Comparison of ENCODE assay signal across 15 cellular contexts in the genomic region with DNA sequence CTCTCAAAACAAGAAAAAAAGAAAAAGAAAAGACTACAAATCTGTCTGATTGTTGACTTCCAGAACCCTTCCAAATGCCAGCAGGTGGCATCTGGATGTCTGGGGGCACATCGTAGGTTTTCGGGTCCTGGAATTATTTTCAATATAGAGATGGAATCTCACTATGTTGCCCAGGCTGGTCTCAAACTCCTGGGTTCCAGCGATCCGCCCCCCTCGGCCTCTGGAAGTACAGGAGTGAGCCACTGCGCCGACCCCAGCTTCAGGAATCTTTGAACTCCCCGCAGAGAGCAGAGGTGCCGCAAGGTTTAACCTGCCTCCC. TPM values are rescaled to one million over a fixed set of nuclear protein-coding genes. Genes with fewer than 3 reads are reported as not detected.
DNase-seq lines count a peak whose midpoint lies in the region; ATAC-seq and TF ChIP-seq lines count a peak whose summit lies in the region.
"Had no signal": no experiment of that assay in that cellular context is flagged by ENCODE, and none has a peak within 500 bp of the region (broad histone marks: within the 10 kb centered on the region; RNA-seq: fewer than 3 reads in every experiment).

No MANE protein-coding gene starts in this region.

- ATAC-seq in activated T-cell treated with anti-CD3 and anti-CD28 coated beads, Interleukin-2, amount 50 U/mL, for 4 hours = no peak
- no peak for ATAC-seq in activated B cell treated with CpG ODN at 0.5 μM for 24 hours (ENCODE audit: low read depth)
- ATAC-seq in thoracic aorta (ENCODE audit: insufficient number of reproducible peaks, low FRiP score, low read depth) = no peak
- no peak for ATAC-seq in HG03139 (IDR thresholded peaks at IDR 0.05; ENCODE audit: unreplicated experiment)
- ATAC-seq: heart right ventricle had no signal

- no peak overlapping the region for H2AFZ ChIP-seq in hepatocyte

- H3K27me3 ChIP-seq in hepatocyte (peaks cover 19% of the 10 kb centered on the region), thoracic aorta (replicated peaks; ENCODE audit: insufficient read depth) (peaks cover 5% of the 10 kb centered on the region)
- H3K27me3 ChIP-seq: ovary, vagina had no signal

- H3K79me2 ChIP-seq in hepatocyte = peaks cover 4% of the 10 kb centered on the region

- H3K27ac Mint-ChIP-seq in activated B cell treated with CpG ODN at 0.5 μM for 24 hours = no peak overlapping the region

- no peak overlapping the region for H3K4me3 ChIP-seq in hepatocyte
- H3K4me3 ChIP-seq in thoracic aorta = peak overlapping the region; percentile 56
- H3K4me3 ChIP-seq: vagina had no signal

- H3K9me2 ChIP-seq in hepatocyte (replicated peaks; ENCODE audit: insufficient read depth) = no peaks in the 10 kb centered on the region

- intact Hi-C loops in activated B cell treated with CpG ODN at 0.5 μM for 24 hours (cut with micrococcal nuclease) = loop anchor here (1.0 kb wide), 1 partner anchor 61 kb away; no protein-coding TSS in a partner anchor

- CTCF ChIA-PET in activated B cell treated with CpG ODN at 0.5 μM for 24 hours (lab: Charles Lee) = interaction anchor here (1.3 to 1.6 kb wide), 2 partner anchors 60 to 65 kb away, joined by 3 to 6 read pairs; a partner anchor contains a TSS

- H3K4me2 ChIP-seq in hepatocyte = peak overlapping the region; percentile 77

- 45% methylated on average over 9 of the region's 9 CpGs for WGBS in hepatocyte (ENCODE audit: low lambda C conversion rate, missing lambda C conversion rate)

- no peaks in the 10 kb centered on the region for H4K20me1 ChIP-seq in hepatocyte (ENCODE audit: insufficient read depth, poor library complexity, severe bottlenecking)

- H3K27ac ChIP-seq in hepatocyte (peak overlapping the region; percentile 97), thoracic aorta (no peak overlapping the region)
- H3K27ac ChIP-seq: heart right ventricle, ovary, vagina had no signal

- TF ChIP-seq CTCF in activated B cell treated with CpG ODN at 0.5 μM for 24 hours (IDR thresholded peaks at IDR 0.05) (no peak), hepatocyte (IDR thresholded peaks at IDR 0.05; ENCODE audit: poor library complexity) (no peak), thoracic aorta (IDR thresholded peaks at IDR 0.05) (no peak)

- H3K9me3 ChIP-seq in hepatocyte (ENCODE audit: low read depth) (no peaks in the 10 kb centered on the region), thoracic aorta (no peaks in the 10 kb centered on the region)
- H3K9me3 ChIP-seq: heart right ventricle, ovary, vagina had no signal

- H3K4me1 Mint-ChIP-seq in activated T-cell treated with anti-CD3 and anti-CD28 coated beads, Interleukin-2, amount 50 U/mL, for 4 hours (ENCODE audit: low read depth) = peaks cover 58% of the 10 kb centered on the region
- H3K4me1 Mint-ChIP-seq in activated B cell treated with CpG ODN at 0.5 μM for 24 hours = peaks cover 40% of the 10 kb centered on the region

- H3K36me3 ChIP-seq in hepatocyte (replicated peaks; ENCODE audit: insufficient read depth, low read depth) = no peaks in the 10 kb centered on the region
- no peaks in the 10 kb centered on the region for H3K36me3 ChIP-seq in thoracic aorta
- H3K36me3 ChIP-seq: heart right ventricle, ovary, vagina had no signal

- no peak for DNase-seq in activated T-cell treated with anti-CD3 and anti-CD28 coated beads, Interleukin-2, amount 50 U/mL, for 4 hours
- no peak for DNase-seq in activated T-cell treated with anti-CD3 and anti-CD28 coated beads, Interleukin-2, amount 50 U/mL, for 48 hours
- DNase-seq in activated B cell treated with CpG ODN at 0.5 μM for 24 hours (no peak), hepatocyte (ENCODE audit: low spot score) (no peak), thoracic aorta (ENCODE audit: low spot score) (no peak), HCEC 1CT (no peak)
- no peak for DNase-seq in effector CD8-positive, alpha-beta T cell (lab: John Stamatoyannopoulos, UW)
- DNase-seq: DMS79, KG1, NCI-H1436 treated with DMSO at 0.1 percent for 48 hours had no signal

- no peaks in the 10 kb centered on the region for H3K9me3 Mint-ChIP-seq in activated T-cell treated with anti-CD3 and anti-CD28 coated beads, Interleukin-2, amount 50 U/mL, for 4 hours
- H3K9me3 Mint-ChIP-seq in activated B cell treated with CpG ODN at 0.5 μM for 24 hours = no peaks in the 10 kb centered on the region

- POLR2A ChIA-PET in activated B cell treated with CpG ODN at 0.5 μM for 24 hours (lab: Charles Lee) = interaction anchor here (0.7 to 1.2 kb wide), 2 partner anchors 56 to 305 kb away, joined by 3 read pairs; no protein-coding TSS in a partner anchor

- H3K4me3 Mint-ChIP-seq in activated T-cell treated with anti-CD3 and anti-CD28 coated beads, Interleukin-2, amount 50 U/mL, for 4 hours = peak overlapping the region; percentile 46
- H3K4me3 Mint-ChIP-seq in activated B cell treated with CpG ODN at 0.5 μM for 24 hours = peak overlapping the region; percentile 38

- H3K36me3 Mint-ChIP-seq in activated T-cell treated with anti-CD3 and anti-CD28 coated beads, Interleukin-2, amount 50 U/mL, for 4 hours (ENCODE audit: insufficient read depth) = no peaks in the 10 kb centered on the region
- H3K36me3 Mint-ChIP-seq in activated B cell treated with CpG ODN at 0.5 μM for 24 hours (ENCODE audit: low read depth) = peaks cover 3% of the 10 kb centered on the region

- H3K4me1 ChIP-seq in hepatocyte (ENCODE audit: insufficient read depth) (peaks cover 18% of the 10 kb centered on the region), thoracic aorta (ENCODE audit: control insufficient read depth in 1 of 2, low read depth in 2 of 2) (peaks cover 0 to 3% of the 10 kb centered on the region in 2 donors)
- H3K4me1 ChIP-seq: vagina had no signal

- peaks cover 7% of the 10 kb centered on the region for H3K27me3 Mint-ChIP-seq in activated T-cell treated with anti-CD3 and anti-CD28 coated beads, Interleukin-2, amount 50 U/mL, for 4 hours (ENCODE audit: low read depth)
- peaks cover 15% of the 10 kb centered on the region for H3K27me3 Mint-ChIP-seq in activated B cell treated with CpG ODN at 0.5 μM for 24 hours

RNA-seq across cellular contexts. Expression of a gene that starts 0.6 kb away (rescaled TPM):
- total RNA-seq in activated T-cell treated with anti-CD3 and anti-CD28 coated beads, Interleukin-2, amount 50 U/mL, for 4 hours = under 1 TPM; 0.38 to 0.52 (median 0.45) TPM
- total RNA-seq in activated B cell treated with CpG ODN at 0.5 μM for 24 hours (not detected in 2 replicates), hepatocyte (19.1 and 22.6 TPM in 2 replicates), thoracic aorta (1 to 10 TPM in 1 of 2 donors, not detected in 1; 2.3 TPM)
- 14.6 and 16.7 TPM in 2 replicates for polyA plus RNA-seq in hepatocyte
- total RNA-seq: heart right ventricle had no signal
- polyA plus RNA-seq: heart right ventricle had no signal

RNA-seq across cellular contexts. Expression of a gene that starts 26.9 kb away (rescaled TPM):
- total RNA-seq in activated T-cell treated with anti-CD3 and anti-CD28 coated beads, Interleukin-2, amount 50 U/mL, for 4 hours = 1 to 10 TPM; 8.1 to 9.4 (median 9.1) TPM
- 3.6 and 4.1 TPM in 2 replicates for total RNA-seq in activated B cell treated with CpG ODN at 0.5 μM for 24 hours
- total RNA-seq in hepatocyte = not detected in 2 replicates
- 0.21 and 0.35 TPM in 2 replicates for polyA plus RNA-seq in hepatocyte
- total RNA-seq in thoracic aorta = not detected
- total RNA-seq: heart right ventricle, lower leg skin, vagina had no signal

RNA-seq across cellular contexts. Expression of a gene that starts 43.1 kb away (rescaled TPM):
- total RNA-seq in activated T-cell treated with anti-CD3 and anti-CD28 coated beads, Interleukin-2, amount 50 U/mL, for 4 hours = 10 to 100 TPM; 53.0 to 60.4 (median 56.2) TPM
- total RNA-seq in activated B cell treated with CpG ODN at 0.5 μM for 24 hours = 81.8 and 103 TPM in 2 replicates
- 2.1 and 2.2 TPM in 2 replicates for total RNA-seq in hepatocyte
- polyA plus RNA-seq in hepatocyte = 1.9 and 2.3 TPM in 2 replicates
- total RNA-seq in thoracic aorta = 1 to 10 TPM; 8.5 to 8.9 TPM

RNA-seq across cellular contexts. Expression of a gene that starts 53.4 kb away (rescaled TPM):
- 100 to 1,000 TPM; 181 to 220 (median 189) TPM for total RNA-seq in activated T-cell treated with anti-CD3 and anti-CD28 coated beads, Interleukin-2, amount 50 U/mL, for 4 hours
- 213 and 256 TPM in 2 replicates for total RNA-seq in activated B cell treated with CpG ODN at 0.5 μM for 24 hours
- 2.2 and 3.2 TPM in 2 replicates for total RNA-seq in hepatocyte
- 3.0 and 3.6 TPM in 2 replicates for polyA plus RNA-seq in hepatocyte
- 10 to 100 TPM; 12.7 to 35.8 TPM for total RNA-seq in thoracic aorta
